8 cellular contexts compared by ENCODE assay signal in genomic region chr7:105013818-105014724, GRCh38. TPM values are rescaled to one million over a fixed set of nuclear protein-coding genes. Genes with fewer than 3 reads are reported as not detected.
DNase-seq lines count a peak whose midpoint lies in the region; ATAC-seq, FAIRE-seq and TF ChIP-seq lines count a peak whose summit lies in the region.

Gene KMT2E, plus strand, starts transcription at chr7:105014205. Its CDS starts 26,748 bp downstream, at chr7:105040953.

- peak within 1 kb of the TSS; percentile 98 to 99 (median 98) for H3K27ac ChIP-seq in sigmoid colon

- ATAC-seq in HG02852 (IDR thresholded peaks at IDR 0.05; ENCODE audit: unreplicated experiment) (peak; percentile 28), HG03469 (IDR thresholded peaks at IDR 0.05; ENCODE audit: unreplicated experiment) (no peak)

- TF ChIP-seq CTCF in astrocyte of the cerebellum (IDR thresholded peaks at IDR 0.05; ENCODE audit: low read depth, low read length, missing control alignments) (no peak), sigmoid colon (IDR thresholded peaks at IDR 0.05) (peak in 1 of 4 experiments; percentile 8)

- TF ChIP-seq POLR2A in GM12892 (IDR thresholded peaks at IDR 0.05; ENCODE audit: low read depth, low read length) (peak; percentile 66; the same call in 1 of the 2 replicates), sigmoid colon (IDR thresholded peaks at IDR 0.05) (no peak)

- WGBS in sigmoid colon, 2 donors: 0% methylated on average over 70 of the region's 70 CpGs

- FAIRE-seq in GM12892 (lab: Jason Lieb, UNC): peak; percentile 64

- peak in 1 of 4 donors; percentile 14 for TF ChIP-seq EP300 in sigmoid colon (IDR thresholded peaks at IDR 0.05)

- no peaks in the 10 kb centered on the region for H3K27me3 ChIP-seq in sigmoid colon

- H3K4me1 ChIP-seq in sigmoid colon: peaks cover 0 to 52% (median 41%) of the 10 kb centered on the region in 4 donors

- no peaks in the 10 kb centered on the region for H3K36me3 ChIP-seq in sigmoid colon

- in situ Hi-C loops in astrocyte of the cerebellum (cut with HindIII; ENCODE audit: low sequenced_read_pairs): no loop called here

- H3K9me3 ChIP-seq in sigmoid colon: no peaks in the 10 kb centered on the region

- intact Hi-C loops in sigmoid colon (cut with DNase I): no loop called here

- H3K4me3 ChIP-seq in astrocyte of the cerebellum (ENCODE audit: low read depth, low read length) (peak within 1 kb of the TSS; percentile 96), sigmoid colon (peak within 1 kb of the TSS; percentile 76 to 97 (median 86))

- DNase-seq in GM12892 (ENCODE audit: insufficient read length) (peak; percentile 46), NCI-H1930 (lab: John Stamatoyannopoulos, UW) (peak; percentile 82 to 90), T1000 (lab: John Stamatoyannopoulos, UW) (peak; percentile 66), astrocyte of the cerebellum (ENCODE audit: low read depth) (peak; percentile 53), hypothalamus (lab: John Stamatoyannopoulos, UW) (peak; percentile 41 to 97 (median 82)), sigmoid colon (peak; percentile 95)

RNA-seq across cellular contexts. Expression of gene KMT2E, which starts in this region (rescaled TPM):
- 41.5 TPM for polyA plus RNA-seq in GM12892 (2012; ENCODE audit: missing spikeins)
- 100 to 1,000 TPM in 3 of 4 donors, 10 to 100 TPM in 1; 84.7 to 109 (median 104) TPM for total RNA-seq in sigmoid colon
- polyA plus RNA-seq in sigmoid colon: 10 to 100 TPM; 20.6 to 38.7 (median 26.4) TPM
